ENCODE assay signal across 29 cellular contexts in genomic region chr13:41291246-41291645, GRCh38.
"Had no signal": no experiment of that assay in that cellular context is flagged by ENCODE, and none has a peak within 500 bp of the region (broad histone marks: within the 10 kb centered on the region; RNA-seq: fewer than 3 reads in every experiment).

No MANE protein-coding gene starts in this region.

- H3K27me3 Mint-ChIP-seq: progenitor cell of endocrine pancreas; stimulated activated naive B cell treated with anti-CD40 and anti-IgM and Interleukin-4, amounts not matched to agents 10 μg/mL and 1 μg/mL and 100 μg/mL, for 72 hours; stimulated activated naive CD8-positive, alpha-beta T cell treated with anti-CD3 and anti-CD28 coated beads, Interleukin-15, Interleukin-2, amounts not matched to agents 100 ng/mL and 50 ng/mL, for 24 hours had no signal

- DNase-seq: naive thymus-derived CD4-positive, alpha-beta T cell; natural killer cell; occipital lobe; posterior cingulate gyrus; psoas muscle; right cardiac atrium; spleen; stimulated activated CD4-positive, alpha-beta T cell treated with anti-CD3 and anti-CD28 coated beads, Interleukin-15, amount 100 ng/mL, for 24 hours; stimulated activated CD4-positive, alpha-beta T cell treated with anti-CD3 and anti-CD28 coated beads, Interleukin-2, amount 100 ng/mL, for 24 hours; stimulated activated CD4-positive, alpha-beta T cell treated with anti-CD3 and anti-CD28 coated beads, Interleukin-2, amount 100 ng/mL, for 48 hours; stimulated activated CD4-positive, alpha-beta T cell treated with anti-CD3 and anti-CD28 coated beads, Interleukin-4, amount 100 ng/mL, for 24 hours; stimulated activated naive B cell treated with anti-CD40 and anti-IgM and Interleukin-4, amounts not matched to agents 10 μg/mL and 1 μg/mL and 100 μg/mL, for 72 hours; stimulated activated naive CD4-positive, alpha-beta T cell treated with Interleukin-2 at 50 U/mL for 16 hours; stomach; thyroid gland; upper lobe of left lung had no signal

- H3K4me1 ChIP-seq: neural progenitor cell, parathyroid adenoma, psoas muscle, spleen, stomach, thyroid gland, tibial nerve, upper lobe of left lung, vagina had no signal

- H3K4me3 Mint-ChIP-seq: naive thymus-derived CD4-positive, alpha-beta T cell; natural killer cell; nephron; neural progenitor cell; stimulated activated effector memory CD8-positive, alpha-beta T cell treated with anti-CD3 and anti-CD28 coated beads, Interleukin-12 subunit alpha, Interleukin-12 subunit beta, amount 100 ng/mL, for 72 hours; stimulated activated naive B cell treated with anti-CD40 and anti-IgM and Interleukin-4, amounts not matched to agents 10 μg/mL and 1 μg/mL and 100 μg/mL, for 72 hours; stimulated activated naive CD8-positive, alpha-beta T cell treated with anti-CD3 and anti-CD28 coated beads, Interleukin-15, Interleukin-2, amounts not matched to agents 100 ng/mL and 50 ng/mL, for 24 hours had no signal

- H3K9ac ChIP-seq: neural progenitor cell, parathyroid adenoma had no signal

- ATAC-seq: naive thymus-derived CD4-positive, alpha-beta T cell; natural killer cell; psoas muscle; right cardiac atrium; sciatic nerve; stimulated activated effector memory CD8-positive, alpha-beta T cell treated with anti-CD3 and anti-CD28 coated beads, Interleukin-12 subunit alpha, Interleukin-12 subunit beta, amount 100 ng/mL, for 72 hours; stimulated activated naive B cell treated with anti-CD40 and anti-IgM and Interleukin-4, amounts not matched to agents 10 μg/mL and 1 μg/mL and 100 μg/mL, for 72 hours had no signal

- H3K4me2 ChIP-seq: neural progenitor cell, smooth muscle cell had no signal

- H3K36me3 ChIP-seq: neural progenitor cell, spleen, stomach, thoracic aorta, thyroid gland, tibial nerve, upper lobe of left lung, vagina had no signal

- H3K9me3 ChIP-seq: thoracic aorta, thyroid gland, upper lobe of left lung, vagina had no signal

- H3K4me1 Mint-ChIP-seq: natural killer cell; nephron; neural progenitor cell; stimulated activated naive B cell treated with anti-CD40 and anti-IgM and Interleukin-4, amounts not matched to agents 10 μg/mL and 1 μg/mL and 100 μg/mL, for 72 hours had no signal

- H3K27ac ChIP-seq: neural progenitor cell, parathyroid adenoma, psoas muscle, skin epidermis, spleen, stomach, thoracic aorta, thyroid gland, tibial nerve, upper lobe of left lung, vagina had no signal

- H3K79me2 ChIP-seq: parathyroid adenoma had no signal

- H3K9me3 Mint-ChIP-seq: natural killer cell; stimulated activated effector memory CD8-positive, alpha-beta T cell treated with anti-CD3 and anti-CD28 coated beads, Interleukin-12 subunit alpha, Interleukin-12 subunit beta, amount 100 ng/mL, for 72 hours had no signal

- H3K36me3 Mint-ChIP-seq: natural killer cell; neural progenitor cell; stimulated activated effector memory CD8-positive, alpha-beta T cell treated with anti-CD3 and anti-CD28 coated beads, Interleukin-12 subunit alpha, Interleukin-12 subunit beta, amount 100 ng/mL, for 72 hours had no signal

- H2AFZ ChIP-seq: neural progenitor cell, parathyroid adenoma had no signal

- H3K4me3 ChIP-seq: neural progenitor cell, psoas muscle, skin epidermis, smooth muscle cell, spleen, stomach, thoracic aorta, thyroid gland, tibial nerve, upper lobe of left lung, vagina had no signal

- H3K27ac Mint-ChIP-seq: natural killer cell; nephron; neural progenitor cell; progenitor cell of endocrine pancreas; stimulated activated effector memory CD8-positive, alpha-beta T cell treated with anti-CD3 and anti-CD28 coated beads, Interleukin-12 subunit alpha, Interleukin-12 subunit beta, amount 100 ng/mL, for 72 hours; stimulated activated naive B cell treated with anti-CD40 and anti-IgM and Interleukin-4, amounts not matched to agents 10 μg/mL and 1 μg/mL and 100 μg/mL, for 72 hours; stimulated activated naive CD8-positive, alpha-beta T cell treated with anti-CD3 and anti-CD28 coated beads, Interleukin-15, Interleukin-2, amounts not matched to agents 100 ng/mL and 50 ng/mL, for 24 hours had no signal

- FAIRE-seq: urothelium cell line had no signal

- H3K27me3 ChIP-seq: neural progenitor cell, spleen, stomach, thyroid gland, tibial nerve, upper lobe of left lung, vagina had no signal
